Comparison of ENCODE assay signal across 26 cellular contexts in genomic region chr2:202122167-202122540, GRCh38. TPM values are rescaled to one million over a fixed set of nuclear protein-coding genes. Genes with fewer than 3 reads are reported as not detected.
"Had no signal": no experiment of that assay in that cellular context is flagged by ENCODE, and none has a peak within 500 bp of the region (broad histone marks: within the 10 kb centered on the region; RNA-seq: fewer than 3 reads in every experiment).

No MANE protein-coding gene starts in this region.

- H3K4me1 Mint-ChIP-seq: natural killer cell had no signal

- DNase-seq: activated CD4-positive, alpha-beta T cell treated with anti-CD3 and anti-CD28 coated beads, Interleukin-2, amount 10 ng/mL, durations not matched to agents 7 days and 5 days; activated CD8-positive, alpha-beta memory T cell treated with anti-CD3 and anti-CD28 coated beads, Interleukin-2, amount 50 U/mL, for 4 hours; activated naive CD4-positive, alpha-beta T cell treated with anti-CD3 and anti-CD28 coated beads, Interleukin-2, amount 10 ng/mL, durations not matched to agents 7 days and 5 days; activated T-cell treated with anti-CD3 and anti-CD28 coated beads, Interleukin-2, amount 50 U/mL, for 4 hours; cerebellar nuclear complex; effector memory CD4-positive, alpha-beta T cell; left cardiac atrium; natural killer cell; psoas muscle; right lobe of liver; stimulated activated CD4-positive, alpha-beta T cell treated with anti-CD3 and anti-CD28 coated beads, Interleukin-4, amount 100 ng/mL, for 1 hour; T1000; testis had no signal

- H3K27me3 Mint-ChIP-seq: activated naive CD4-positive, alpha-beta T cell treated with anti-CD3 and anti-CD28 coated beads, Interleukin-2, amount 10 ng/mL, durations not matched to agents 7 days and 5 days had no signal

- H3K27ac Mint-ChIP-seq: activated CD4-positive, alpha-beta T cell treated with anti-CD3 and anti-CD28 coated beads, Interleukin-2, amount 10 ng/mL, durations not matched to agents 7 days and 5 days; natural killer cell had no signal

- H3K9me3 ChIP-seq: adrenal gland, esophagus muscularis mucosa, right lobe of liver, testis, upper lobe of left lung had no signal

- H3K9me3 Mint-ChIP-seq: activated CD4-positive, alpha-beta T cell treated with anti-CD3 and anti-CD28 coated beads, Interleukin-2, amount 10 ng/mL, durations not matched to agents 7 days and 5 days had no signal

- H3K4me3 Mint-ChIP-seq: activated CD4-positive, alpha-beta T cell treated with anti-CD3 and anti-CD28 coated beads, Interleukin-2, amount 10 ng/mL, durations not matched to agents 7 days and 5 days; activated naive CD4-positive, alpha-beta T cell treated with anti-CD3 and anti-CD28 coated beads, Interleukin-2, amount 10 ng/mL, durations not matched to agents 7 days and 5 days; activated T-cell treated with anti-CD3 and anti-CD28 coated beads, Interleukin-2, amount 50 U/mL, for 4 hours; natural killer cell had no signal

- ATAC-seq: activated CD4-positive, CD25-positive, alpha-beta regulatory T cell treated with anti-CD3 and anti-CD28 coated beads, Interleukin-2, amount 50 U/mL, for 24 hours; activated T-cell treated with anti-CD3 and anti-CD28 coated beads, Interleukin-2, amount 50 U/mL, for 4 hours had no signal

- H3K4me1 ChIP-seq: adrenal gland, esophagus muscularis mucosa, psoas muscle, right lobe of liver, upper lobe of left lung had no signal

- H3K27ac ChIP-seq: esophagus muscularis mucosa, hepatocyte, psoas muscle, right lobe of liver, testis, upper lobe of left lung had no signal

- H3K36me3 ChIP-seq: adrenal gland, esophagus muscularis mucosa, right lobe of liver, upper lobe of left lung had no signal

- H3K4me2 ChIP-seq: smooth muscle cell had no signal

- H3K27me3 ChIP-seq: adrenal gland, esophagus muscularis mucosa, hepatocyte, right lobe of liver, testis, upper lobe of left lung had no signal

- H3K79me2 ChIP-seq: hepatocyte had no signal

- H3K36me3 Mint-ChIP-seq: activated naive CD4-positive, alpha-beta T cell treated with anti-CD3 and anti-CD28 coated beads, Interleukin-2, amount 10 ng/mL, durations not matched to agents 7 days and 5 days; natural killer cell had no signal

- H3K4me3 ChIP-seq: adrenal gland, esophagus muscularis mucosa, hepatocyte, psoas muscle, right lobe of liver, smooth muscle cell, testis, upper lobe of left lung had no signal

RNA-seq across cellular contexts. Expression of gene KIAA2012, which starts 49.1 kb away (rescaled TPM):
- total RNA-seq: activated CD4-positive, alpha-beta T cell treated with anti-CD3 and anti-CD28 coated beads, Interleukin-2, amount 10 ng/mL, durations not matched to agents 7 days and 5 days; activated T-cell treated with anti-CD3 and anti-CD28 coated beads, Interleukin-2, amount 50 U/mL, for 4 hours; adrenal gland; astrocyte; bronchial epithelial cell; endothelial cell of umbilical vein; glomerular endothelial cell; left cardiac atrium; lower leg skin; mesenteric fat pad; natural killer cell; smooth muscle cell; T-helper 1 cell treated with Interleukin-12 subunit alpha and Interleukin-12 subunit beta and Interleukin-4 antibody, amounts not matched to agents 30 ng/mL and 1 ng/mL, for 36 hours had no signal
